Comparison of ENCODE assay signal across 1 cellular context in the genomic region with DNA sequence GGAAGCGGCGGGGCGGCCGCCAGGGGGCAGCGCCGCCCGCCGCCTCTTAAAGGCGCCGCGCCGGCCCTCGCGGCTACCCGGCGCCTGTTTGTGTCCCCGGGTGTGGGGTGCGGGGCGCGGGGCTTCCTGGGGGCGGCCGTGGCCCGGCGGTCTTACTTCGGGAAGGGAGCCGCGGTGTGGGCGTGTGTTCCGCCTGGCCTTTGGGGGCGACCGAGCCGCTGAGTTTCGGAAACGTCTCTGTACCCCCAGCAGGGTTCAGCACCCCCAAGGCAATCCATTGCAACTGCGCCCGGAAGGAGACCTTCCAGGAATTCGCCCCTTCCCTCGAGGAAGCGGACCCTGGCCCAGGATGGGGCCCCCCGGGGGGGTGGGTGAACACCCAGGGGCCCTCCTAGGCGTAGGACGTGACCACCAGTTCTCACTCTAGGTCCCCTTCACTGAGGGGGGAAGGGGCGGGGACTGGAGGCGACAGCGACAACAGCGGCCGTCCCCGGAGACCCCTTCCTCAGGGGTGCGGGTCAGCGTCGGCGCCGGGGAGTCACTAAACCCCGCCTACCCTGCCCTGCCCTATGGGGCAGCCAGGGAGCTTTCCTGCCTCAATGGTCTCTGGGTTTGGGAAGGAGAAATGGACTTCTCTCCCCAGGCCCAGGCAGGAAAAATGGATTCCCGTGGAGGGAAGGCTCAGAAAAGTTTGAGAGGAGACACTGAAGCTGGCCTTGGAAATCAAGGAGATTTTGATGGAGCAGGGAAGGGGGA.
TF ChIP-seq lines count a peak whose summit lies in the region.

Gene ITPK1, minus strand, starts transcription at position 6 of the 756 bp plus-strand sequence. CDS start 762 bp downstream, outside the sequence.

TF ChIP-seq in K562, 482 proteins besides CTCF, POLR2A, EP300 and RAD21 (continued from another document and continues in another):
- TF ChIP-seq, protein P1, sequence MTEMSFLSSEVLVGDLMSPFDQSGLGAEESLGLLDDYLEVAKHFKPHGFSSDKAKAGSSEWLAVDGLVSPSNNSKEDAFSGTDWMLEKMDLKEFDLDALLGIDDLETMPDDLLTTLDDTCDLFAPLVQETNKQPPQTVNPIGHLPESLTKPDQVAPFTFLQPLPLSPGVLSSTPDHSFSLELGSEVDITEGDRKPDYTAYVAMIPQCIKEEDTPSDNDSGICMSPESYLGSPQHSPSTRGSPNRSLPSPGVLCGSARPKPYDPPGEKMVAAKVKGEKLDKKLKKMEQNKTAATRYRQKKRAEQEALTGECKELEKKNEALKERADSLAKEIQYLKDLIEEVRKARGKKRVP (CRISPR knock-in tag; IDR thresholded peaks at IDR 0.05) = no peak
- TF ChIP-seq SMAD1 (IDR thresholded peaks at IDR 0.05; ENCODE audit: low read depth, low read length, partially characterized antibody) (no peak), IFI16 (CRISPR knock-in tag; IDR thresholded peaks at IDR 0.05) (no peak), TAF1 (IDR thresholded peaks at IDR 0.05; ENCODE audit: control insufficient read depth, extremely low read depth, insufficient read depth, low read length, severe bottlenecking) (peak; percentile 36), C11orf30 (IDR thresholded peaks at IDR 0.05; ENCODE audit: low read depth) (no peak), ZNF586 (CRISPR knock-in tag; conservative IDR thresholded peaks at IDR 0.05) (no peak), ZKSCAN3 (CRISPR knock-in tag; IDR thresholded peaks at IDR 0.05) (no peak), SMARCE1 (IDR thresholded peaks at IDR 0.05) (no peak), MYNN (IDR thresholded peaks at IDR 0.05) (no peak), MYNN (CRISPR knock-in tag; IDR thresholded peaks at IDR 0.05) (no peak), CLOCK (CRISPR knock-in tag; IDR thresholded peaks at IDR 0.05; ENCODE audit: borderline replicate concordance) (no peak), ZNF41 (CRISPR knock-in tag; conservative IDR thresholded peaks at IDR 0.05) (no peak), TEAD1 (CRISPR knock-in tag; IDR thresholded peaks at IDR 0.05) (no peak), ARID2 (IDR thresholded peaks at IDR 0.05) (no peak), SOX6 (IDR thresholded peaks at IDR 0.05) (no peak), ZNF766 (CRISPR knock-in tag; conservative IDR thresholded peaks at IDR 0.05) (0 out of 2 replicates have a peak, but pooled peaks have one; percentile 13), PHB (CRISPR knock-in tag; IDR thresholded peaks at IDR 0.05) (no peak), ZNF395 (CRISPR knock-in tag; IDR thresholded peaks at IDR 0.05) (peak; percentile 84), ZNF175 (CRISPR knock-in tag; IDR thresholded peaks at IDR 0.05; ENCODE audit: low read depth) (no peak), DMBX1 (CRISPR knock-in tag; IDR thresholded peaks at IDR 0.05; ENCODE audit: borderline replicate concordance) (no peak), HMG20A (CRISPR knock-in tag; conservative IDR thresholded peaks at IDR 0.05) (no peak), PRPF4 (IDR thresholded peaks at IDR 0.05; ENCODE audit: insufficient read depth, low read depth, low read length, poor library complexity, severe bottlenecking) (no peak), NELFE (IDR thresholded peaks at IDR 0.05; ENCODE audit: insufficient read depth, insufficient read length) (no peak), RAD51 (IDR thresholded peaks at IDR 0.05; ENCODE audit: borderline replicate concordance, low read depth) (no peak), SIN3A (IDR thresholded peaks at IDR 0.05; ENCODE audit: borderline replicate concordance in 2 of 2, control insufficient read depth in 1 of 2, low read depth in 2 of 2, low read length in 2 of 2) (no peak), CEBPG (CRISPR knock-in tag; IDR thresholded peaks at IDR 0.05) (no peak), CEBPG (tag; conservative IDR thresholded peaks at IDR 0.05 in 1 of 2, IDR thresholded peaks at IDR 0.05 in 1 of 2) (no peak), KDM1A (IDR thresholded peaks at IDR 0.05) (no peak), MAZ (CRISPR knock-in tag; conservative IDR thresholded peaks at IDR 0.05 in 1 of 2, IDR thresholded peaks at IDR 0.05 in 1 of 2) (peak; percentile 15 to 52; a peak in 2 of 4 replicates), TAF7 (tag; IDR thresholded peaks at IDR 0.05) (peak; percentile 22; the same call in 1 of the 2 replicates), TCF3 (CRISPR knock-in tag; IDR thresholded peaks at IDR 0.05) (no peak), POLR3G (IDR thresholded peaks at IDR 0.05; ENCODE audit: extremely low read depth, insufficient read length, insufficient replicate concordance) (no peak)
- TF ChIP-seq, protein P2, sequence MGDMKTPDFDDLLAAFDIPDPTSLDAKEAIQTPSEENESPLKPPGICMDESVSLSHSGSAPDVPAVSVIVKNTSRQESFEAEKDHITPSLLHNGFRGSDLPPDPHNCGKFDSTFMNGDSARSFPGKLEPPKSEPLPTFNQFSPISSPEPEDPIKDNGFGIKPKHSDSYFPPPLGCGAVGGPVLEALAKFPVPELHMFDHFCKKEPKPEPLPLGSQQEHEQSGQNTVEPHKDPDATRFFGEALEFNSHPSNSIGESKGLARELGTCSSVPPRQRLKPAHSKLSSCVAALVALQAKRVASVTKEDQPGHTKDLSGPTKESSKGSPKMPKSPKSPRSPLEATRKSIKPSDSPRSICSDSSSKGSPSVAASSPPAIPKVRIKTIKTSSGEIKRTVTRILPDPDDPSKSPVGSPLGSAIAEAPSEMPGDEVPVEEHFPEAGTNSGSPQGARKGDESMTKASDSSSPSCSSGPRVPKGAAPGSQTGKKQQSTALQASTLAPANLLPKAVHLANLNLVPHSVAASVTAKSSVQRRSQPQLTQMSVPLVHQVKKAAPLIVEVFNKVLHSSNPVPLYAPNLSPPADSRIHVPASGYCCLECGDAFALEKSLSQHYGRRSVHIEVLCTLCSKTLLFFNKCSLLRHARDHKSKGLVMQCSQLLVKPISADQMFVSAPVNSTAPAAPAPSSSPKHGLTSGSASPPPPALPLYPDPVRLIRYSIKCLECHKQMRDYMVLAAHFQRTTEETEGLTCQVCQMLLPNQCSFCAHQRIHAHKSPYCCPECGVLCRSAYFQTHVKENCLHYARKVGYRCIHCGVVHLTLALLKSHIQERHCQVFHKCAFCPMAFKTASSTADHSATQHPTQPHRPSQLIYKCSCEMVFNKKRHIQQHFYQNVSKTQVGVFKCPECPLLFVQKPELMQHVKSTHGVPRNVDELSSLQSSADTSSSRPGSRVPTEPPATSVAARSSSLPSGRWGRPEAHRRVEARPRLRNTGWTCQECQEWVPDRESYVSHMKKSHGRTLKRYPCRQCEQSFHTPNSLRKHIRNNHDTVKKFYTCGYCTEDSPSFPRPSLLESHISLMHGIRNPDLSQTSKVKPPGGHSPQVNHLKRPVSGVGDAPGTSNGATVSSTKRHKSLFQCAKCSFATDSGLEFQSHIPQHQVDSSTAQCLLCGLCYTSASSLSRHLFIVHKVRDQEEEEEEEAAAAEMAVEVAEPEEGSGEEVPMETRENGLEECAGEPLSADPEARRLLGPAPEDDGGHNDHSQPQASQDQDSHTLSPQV (IDR thresholded peaks at IDR 0.05) = no peak
- TF ChIP-seq, protein P3, sequence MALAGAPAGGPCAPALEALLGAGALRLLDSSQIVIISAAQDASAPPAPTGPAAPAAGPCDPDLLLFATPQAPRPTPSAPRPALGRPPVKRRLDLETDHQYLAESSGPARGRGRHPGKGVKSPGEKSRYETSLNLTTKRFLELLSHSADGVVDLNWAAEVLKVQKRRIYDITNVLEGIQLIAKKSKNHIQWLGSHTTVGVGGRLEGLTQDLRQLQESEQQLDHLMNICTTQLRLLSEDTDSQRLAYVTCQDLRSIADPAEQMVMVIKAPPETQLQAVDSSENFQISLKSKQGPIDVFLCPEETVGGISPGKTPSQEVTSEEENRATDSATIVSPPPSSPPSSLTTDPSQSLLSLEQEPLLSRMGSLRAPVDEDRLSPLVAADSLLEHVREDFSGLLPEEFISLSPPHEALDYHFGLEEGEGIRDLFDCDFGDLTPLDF (CRISPR knock-in tag; IDR thresholded peaks at IDR 0.05) = no peak
- TF ChIP-seq, protein P4, sequence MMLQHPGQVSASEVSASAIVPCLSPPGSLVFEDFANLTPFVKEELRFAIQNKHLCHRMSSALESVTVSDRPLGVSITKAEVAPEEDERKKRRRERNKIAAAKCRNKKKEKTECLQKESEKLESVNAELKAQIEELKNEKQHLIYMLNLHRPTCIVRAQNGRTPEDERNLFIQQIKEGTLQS (IDR thresholded peaks at IDR 0.05) = no peak
- TF ChIP-seq, protein P4 (CRISPR knock-in tag; conservative IDR thresholded peaks at IDR 0.05) = no peak
- TF ChIP-seq, protein P5, sequence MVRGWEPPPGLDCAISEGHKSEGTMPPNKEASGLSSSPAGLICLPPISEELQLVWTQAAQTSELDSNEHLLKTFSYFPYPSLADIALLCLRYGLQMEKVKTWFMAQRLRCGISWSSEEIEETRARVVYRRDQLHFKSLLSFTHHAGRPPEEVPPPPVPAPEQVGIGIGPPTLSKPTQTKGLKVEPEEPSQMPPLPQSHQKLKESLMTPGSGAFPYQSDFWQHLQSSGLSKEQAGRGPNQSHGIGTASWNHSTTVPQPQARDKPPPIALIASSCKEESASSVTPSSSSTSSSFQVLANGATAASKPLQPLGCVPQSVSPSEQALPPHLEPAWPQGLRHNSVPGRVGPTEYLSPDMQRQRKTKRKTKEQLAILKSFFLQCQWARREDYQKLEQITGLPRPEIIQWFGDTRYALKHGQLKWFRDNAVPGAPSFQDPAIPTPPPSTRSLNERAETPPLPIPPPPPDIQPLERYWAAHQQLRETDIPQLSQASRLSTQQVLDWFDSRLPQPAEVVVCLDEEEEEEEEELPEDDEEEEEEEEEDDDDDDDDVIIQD (CRISPR knock-in tag; IDR thresholded peaks at IDR 0.05) = no peak
- TF ChIP-seq, protein P6, sequence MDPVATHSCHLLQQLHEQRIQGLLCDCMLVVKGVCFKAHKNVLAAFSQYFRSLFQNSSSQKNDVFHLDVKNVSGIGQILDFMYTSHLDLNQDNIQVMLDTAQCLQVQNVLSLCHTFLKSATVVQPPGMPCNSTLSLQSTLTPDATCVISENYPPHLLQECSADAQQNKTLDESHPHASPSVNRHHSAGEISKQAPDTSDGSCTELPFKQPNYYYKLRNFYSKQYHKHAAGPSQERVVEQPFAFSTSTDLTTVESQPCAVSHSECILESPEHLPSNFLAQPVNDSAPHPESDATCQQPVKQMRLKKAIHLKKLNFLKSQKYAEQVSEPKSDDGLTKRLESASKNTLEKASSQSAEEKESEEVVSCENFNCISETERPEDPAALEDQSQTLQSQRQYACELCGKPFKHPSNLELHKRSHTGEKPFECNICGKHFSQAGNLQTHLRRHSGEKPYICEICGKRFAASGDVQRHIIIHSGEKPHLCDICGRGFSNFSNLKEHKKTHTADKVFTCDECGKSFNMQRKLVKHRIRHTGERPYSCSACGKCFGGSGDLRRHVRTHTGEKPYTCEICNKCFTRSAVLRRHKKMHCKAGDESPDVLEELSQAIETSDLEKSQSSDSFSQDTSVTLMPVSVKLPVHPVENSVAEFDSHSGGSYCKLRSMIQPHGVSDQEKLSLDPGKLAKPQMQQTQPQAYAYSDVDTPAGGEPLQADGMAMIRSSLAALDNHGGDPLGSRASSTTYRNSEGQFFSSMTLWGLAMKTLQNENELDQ (CRISPR knock-in tag; IDR thresholded peaks at IDR 0.05; ENCODE audit: borderline replicate concordance) = no peak
- TF ChIP-seq, protein P7, sequence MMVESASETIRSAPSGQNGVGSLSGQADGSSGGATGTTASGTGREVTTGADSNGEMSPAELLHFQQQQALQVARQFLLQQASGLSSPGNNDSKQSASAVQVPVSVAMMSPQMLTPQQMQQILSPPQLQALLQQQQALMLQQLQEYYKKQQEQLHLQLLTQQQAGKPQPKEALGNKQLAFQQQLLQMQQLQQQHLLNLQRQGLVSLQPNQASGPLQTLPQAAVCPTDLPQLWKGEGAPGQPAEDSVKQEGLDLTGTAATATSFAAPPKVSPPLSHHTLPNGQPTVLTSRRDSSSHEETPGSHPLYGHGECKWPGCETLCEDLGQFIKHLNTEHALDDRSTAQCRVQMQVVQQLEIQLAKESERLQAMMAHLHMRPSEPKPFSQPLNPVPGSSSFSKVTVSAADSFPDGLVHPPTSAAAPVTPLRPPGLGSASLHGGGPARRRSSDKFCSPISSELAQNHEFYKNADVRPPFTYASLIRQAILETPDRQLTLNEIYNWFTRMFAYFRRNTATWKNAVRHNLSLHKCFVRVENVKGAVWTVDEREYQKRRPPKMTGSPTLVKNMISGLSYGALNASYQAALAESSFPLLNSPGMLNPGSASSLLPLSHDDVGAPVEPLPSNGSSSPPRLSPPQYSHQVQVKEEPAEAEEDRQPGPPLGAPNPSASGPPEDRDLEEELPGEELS (CRISPR knock-in tag; IDR thresholded peaks at IDR 0.05; ENCODE audit: borderline replicate concordance) = no peak
- TF ChIP-seq, protein P8, sequence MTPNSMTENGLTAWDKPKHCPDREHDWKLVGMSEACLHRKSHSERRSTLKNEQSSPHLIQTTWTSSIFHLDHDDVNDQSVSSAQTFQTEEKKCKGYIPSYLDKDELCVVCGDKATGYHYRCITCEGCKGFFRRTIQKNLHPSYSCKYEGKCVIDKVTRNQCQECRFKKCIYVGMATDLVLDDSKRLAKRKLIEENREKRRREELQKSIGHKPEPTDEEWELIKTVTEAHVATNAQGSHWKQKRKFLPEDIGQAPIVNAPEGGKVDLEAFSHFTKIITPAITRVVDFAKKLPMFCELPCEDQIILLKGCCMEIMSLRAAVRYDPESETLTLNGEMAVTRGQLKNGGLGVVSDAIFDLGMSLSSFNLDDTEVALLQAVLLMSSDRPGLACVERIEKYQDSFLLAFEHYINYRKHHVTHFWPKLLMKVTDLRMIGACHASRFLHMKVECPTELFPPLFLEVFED (CRISPR knock-in tag; conservative IDR thresholded peaks at IDR 0.05) = no peak
